ENCODE assay signal across 1 cellular context in the genomic region with DNA sequence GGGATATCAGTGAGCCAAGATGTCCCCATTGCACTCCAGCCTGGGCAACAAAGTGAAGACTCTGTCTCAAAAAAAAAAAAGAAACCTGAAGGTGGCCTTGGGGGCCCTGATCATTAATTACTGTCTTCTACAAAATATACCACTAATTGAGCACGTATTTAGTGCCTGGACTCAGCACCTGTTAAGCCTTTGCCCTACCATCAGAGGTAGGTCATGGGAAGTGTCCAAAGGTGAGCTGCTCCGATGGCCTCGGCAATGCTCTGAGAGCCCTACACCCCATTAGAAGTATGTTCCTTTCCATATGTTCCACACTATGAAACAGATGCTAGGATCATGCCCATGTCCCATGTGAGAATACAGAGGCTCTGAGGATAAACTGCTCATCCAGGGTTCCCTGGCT.
TF ChIP-seq lines count a peak whose summit lies in the region.

No MANE protein-coding gene starts in this region.

TF ChIP-seq in IMR-90, 13 proteins besides CTCF, POLR2A, EP300 and RAD21:
- TF ChIP-seq MAZ (IDR thresholded peaks at IDR 0.05; ENCODE audit: borderline replicate concordance, low read depth, low read length): no peak
- TF ChIP-seq MXI1 (IDR thresholded peaks at IDR 0.05; ENCODE audit: borderline replicate concordance, low read depth, low read length): no peak
- TF ChIP-seq NFE2L2 (IDR thresholded peaks at IDR 0.05; ENCODE audit: low read depth, low read length): no peak
- no peak for TF ChIP-seq CHD1 (IDR thresholded peaks at IDR 0.05; ENCODE audit: low read depth, low read length)
- TF ChIP-seq SMC3 (IDR thresholded peaks at IDR 0.05; ENCODE audit: low read depth, low read length): no peak
- TF ChIP-seq FOS (IDR thresholded peaks at IDR 0.05; ENCODE audit: low read depth, low read length): no peak
- TF ChIP-seq RCOR1 (IDR thresholded peaks at IDR 0.05; ENCODE audit: insufficient replicate concordance, low read length): no peak
TF ChIP-seq in IMR-90: peak in this region for 0.
